In genomic region chr7:39633563-39634550, GRCh38 we compare ENCODE assay signal across 12 cellular contexts. TPM values are rescaled to one million over a fixed set of nuclear protein-coding genes. Genes with fewer than 3 reads are reported as not detected.
A peak's percentile ranks its signal among the peaks of the same experiment; 100 is the strongest.
DNase-seq lines count a peak whose midpoint lies in the region; ATAC-seq, FAIRE-seq and TF ChIP-seq lines count a peak whose summit lies in the region.
"Had no signal": no experiment of that assay in that cellular context is flagged by ENCODE, and none has a peak within 500 bp of the region (broad histone marks: within the 10 kb centered on the region; RNA-seq: fewer than 3 reads in every experiment).

No MANE protein-coding gene starts in this region.

- 83 to 92% methylated on average over 3 of the region's 3 CpGs for WGBS in heart right ventricle, 2 donors

- 0 out of 2 replicates have a peak overlapping the region, but pooled peaks have one; percentile 1 for H3K27ac ChIP-seq in GM23338 (ENCODE audit: low read depth)
- H3K27ac ChIP-seq in heart right ventricle = no peak overlapping the region
- H3K27ac ChIP-seq: cardiac muscle cell, KMS-11 had no signal

- H4K20me1 ChIP-seq in GM23338 (replicated peaks; ENCODE audit: insufficient read depth) = peaks cover 37% of the 10 kb centered on the region

- no peak for DNase-seq in GM18507 (ENCODE audit: extremely low spot score, insufficient read length, low read depth)
- no peak for DNase-seq in GM23338 (ENCODE audit: low spot score)
- DNase-seq in T-helper 17 cell = peak in 1 of 3 donors; percentile 7
- DNase-seq in glomerular visceral epithelial cell (ENCODE audit: extremely low spot score) = peak; percentile 5
- DNase-seq in heart right ventricle = no peak
- no peak for DNase-seq in NCI-H2029 (lab: John Stamatoyannopoulos, UW)
- DNase-seq in NCI-H1092 treated with DMSO at 0.1 percent for 48 hours (lab: John Stamatoyannopoulos, UW) = no peak
- DNase-seq in NCI-H1417 treated with DMSO at 0.1 percent for 48 hours (lab: John Stamatoyannopoulos, UW) = no peak
- DNase-seq: NK-92 treated with Interleukin-12 subunit alpha and Interleukin-12 subunit beta, amount 100 ng/mL, for 24 hours had no signal

- H3K4me3 Mint-ChIP-seq in GM23338 (no peak overlapping the region), T-helper 17 cell (peak overlapping the region; percentile 86)

- peak; percentile 76 for FAIRE-seq in GM18507 (lab: Jason Lieb, UNC)

- H3K4me3 ChIP-seq in GM23338 (no peak overlapping the region), heart right ventricle (no peak overlapping the region)
- H3K4me3 ChIP-seq: cardiac muscle cell had no signal

- peaks cover 100% of the 10 kb centered on the region for H3K79me2 ChIP-seq in GM23338 (replicated peaks; ENCODE audit: insufficient read depth)

- intact Hi-C loops in heart right ventricle (cut with DNase I) = no loop called here

- no peaks in the 10 kb centered on the region for H3K9me3 ChIP-seq in T-helper 17 cell (ENCODE audit: control insufficient read depth, low read length, poor library complexity, severe bottlenecking)
- H3K9me3 ChIP-seq in heart right ventricle = no peaks in the 10 kb centered on the region

- H3K27me3 Mint-ChIP-seq in GM23338 (ENCODE audit: insufficient read depth, low read depth, poor library complexity) = peaks cover 4% of the 10 kb centered on the region
- no peaks in the 10 kb centered on the region for H3K27me3 Mint-ChIP-seq in T-helper 17 cell

- H3K4me2 ChIP-seq in GM23338 = no peak overlapping the region
- H3K4me2 ChIP-seq: KMS-11 had no signal

- H3K36me3 ChIP-seq in GM23338 (ENCODE audit: insufficient read depth) = peaks cover 6% of the 10 kb centered on the region
- peaks cover 0 to 59% (median 9%) of the 10 kb centered on the region in 9 donors for H3K36me3 ChIP-seq in heart right ventricle
- H3K36me3 ChIP-seq: cardiac muscle cell had no signal

- no peak for TF ChIP-seq CTCF in GM23338 (conservative IDR thresholded peaks at IDR 0.05; ENCODE audit: low read depth in 2 of 2)
- TF ChIP-seq CTCF in heart right ventricle (IDR thresholded peaks at IDR 0.05) = no peak

- no peaks in the 10 kb centered on the region for H3K9me2 ChIP-seq in GM23338 (ENCODE audit: insufficient read depth)

- peak overlapping the region; percentile 5; the same call in 1 of the 2 replicates for H3K27ac Mint-ChIP-seq in GM23338
- H3K27ac Mint-ChIP-seq in T-helper 17 cell = peak overlapping the region; percentile 99

- H3K36me3 Mint-ChIP-seq in GM23338 (ENCODE audit: low read depth) = peaks cover 30% of the 10 kb centered on the region
- H3K36me3 Mint-ChIP-seq in T-helper 17 cell (ENCODE audit: low read depth) = no peaks in the 10 kb centered on the region

- H3F3A ChIP-seq in GM23338 (replicated peaks; ENCODE audit: low read depth) = no peaks in the 10 kb centered on the region

- H3K27me3 ChIP-seq in GM23338 (ENCODE audit: insufficient read depth) (no peaks in the 10 kb centered on the region), heart right ventricle (no peaks in the 10 kb centered on the region)
- H3K27me3 ChIP-seq: cardiac muscle cell had no signal

- peaks cover 17% of the 10 kb centered on the region; the same call in 1 of the 2 replicates for H3K4me1 ChIP-seq in GM23338 (ENCODE audit: insufficient read depth)
- H3K4me1 ChIP-seq in heart right ventricle = peaks cover 0 to 37% (median 29%) of the 10 kb centered on the region in 9 donors

- ATAC-seq in GM23338 (no peak), T-helper 17 cell (peak; percentile 95), heart right ventricle (no peak)
- ATAC-seq: HCT116 had no signal

- peaks cover 18% of the 10 kb centered on the region for H3K4me1 Mint-ChIP-seq in GM23338
- peaks cover 43% of the 10 kb centered on the region for H3K4me1 Mint-ChIP-seq in T-helper 17 cell

- no peak overlapping the region for H2AFZ ChIP-seq in GM23338

- no peaks in the 10 kb centered on the region; the same call in 2 of the 3 replicates for H3K9me3 Mint-ChIP-seq in GM23338

TF ChIP-seq in GM23338, 12 proteins besides CTCF, POLR2A, EP300 and RAD21 (continues in another document):
- TF ChIP-seq ZNF462 (CRISPR knock-in tag; IDR thresholded peaks at IDR 0.05) = no peak
- TF ChIP-seq EZH2phosphoT487 (IDR thresholded peaks at IDR 0.05; ENCODE audit: unreplicated experiment) = no peak
- no peak for TF ChIP-seq EZH2 (IDR thresholded peaks at IDR 0.05; ENCODE audit: low read depth, unreplicated experiment)

RNA-seq across cellular contexts. Expression of gene RALA, which starts 10.5 kb away (rescaled TPM):
- total RNA-seq in GM23338 (2014; rRNA removed; shearing (Covaris generic)) = 43.5 and 51.9 TPM in 2 replicates
- polyA plus RNA-seq in GM23338 (2016; fragmentation: Nextera tagmentation; extraction: Ambion mirVana) = 220 and 231 TPM in 2 replicates
- total RNA-seq in T-helper 17 cell = 10 to 100 TPM; 22.4 to 27.1 TPM
- total RNA-seq in heart right ventricle = 10 to 100 TPM; 15.2 to 32.7 (median 22.4) TPM
- 10 to 100 TPM; 18.8 to 21.6 TPM for polyA plus RNA-seq in heart right ventricle
